1 cellular context compared by ENCODE assay signal in the genomic region with DNA sequence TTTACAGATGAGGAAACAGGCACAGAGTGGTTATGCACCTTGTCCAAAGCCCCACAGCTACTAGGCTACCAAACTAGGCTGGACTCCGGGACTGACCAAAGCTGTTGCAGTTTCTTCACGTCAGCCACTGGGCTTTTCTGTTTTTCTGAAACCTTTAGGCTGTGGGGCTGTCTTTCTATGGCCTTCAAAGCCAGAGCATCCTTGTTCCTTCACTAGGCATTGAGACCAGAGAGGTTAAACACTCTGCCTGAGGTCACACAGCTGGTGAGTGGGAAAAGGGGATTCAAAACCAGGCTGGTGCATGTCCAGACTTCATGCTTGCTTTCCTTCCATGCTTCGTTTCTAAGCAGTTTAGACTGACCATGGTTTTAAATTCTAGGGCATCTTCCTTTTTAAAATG.
TF ChIP-seq lines count a peak whose summit lies in the region.

No MANE protein-coding gene starts in this region.

TF ChIP-seq in K562, 482 proteins besides CTCF, POLR2A, EP300 and RAD21 (continued from another document):
- TF ChIP-seq, protein P1, sequence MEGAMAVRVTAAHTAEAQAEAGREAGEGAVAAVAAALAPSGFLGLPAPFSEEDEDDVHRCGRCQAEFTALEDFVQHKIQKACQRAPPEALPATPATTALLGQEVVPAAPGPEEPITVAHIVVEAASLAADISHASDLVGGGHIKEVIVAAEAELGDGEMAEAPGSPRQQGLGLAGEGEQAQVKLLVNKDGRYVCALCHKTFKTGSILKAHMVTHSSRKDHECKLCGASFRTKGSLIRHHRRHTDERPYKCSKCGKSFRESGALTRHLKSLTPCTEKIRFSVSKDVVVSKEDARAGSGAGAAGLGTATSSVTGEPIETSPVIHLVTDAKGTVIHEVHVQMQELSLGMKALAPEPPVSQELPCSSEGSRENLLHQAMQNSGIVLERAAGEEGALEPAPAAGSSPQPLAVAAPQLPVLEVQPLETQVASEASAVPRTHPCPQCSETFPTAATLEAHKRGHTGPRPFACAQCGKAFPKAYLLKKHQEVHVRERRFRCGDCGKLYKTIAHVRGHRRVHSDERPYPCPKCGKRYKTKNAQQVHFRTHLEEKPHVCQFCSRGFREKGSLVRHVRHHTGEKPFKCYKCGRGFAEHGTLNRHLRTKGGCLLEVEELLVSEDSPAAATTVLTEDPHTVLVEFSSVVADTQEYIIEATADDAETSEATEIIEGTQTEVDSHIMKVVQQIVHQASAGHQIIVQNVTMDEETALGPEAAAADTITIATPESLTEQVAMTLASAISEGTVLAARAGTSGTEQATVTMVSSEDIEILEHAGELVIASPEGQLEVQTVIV (CRISPR knock-in tag; IDR thresholded peaks at IDR 0.05; ENCODE audit: borderline replicate concordance): no peak
- no peak for TF ChIP-seq SRSF1 (IDR thresholded peaks at IDR 0.05; ENCODE audit: low read depth, low read length)
